18 cellular contexts compared by ENCODE assay signal in the genomic region with DNA sequence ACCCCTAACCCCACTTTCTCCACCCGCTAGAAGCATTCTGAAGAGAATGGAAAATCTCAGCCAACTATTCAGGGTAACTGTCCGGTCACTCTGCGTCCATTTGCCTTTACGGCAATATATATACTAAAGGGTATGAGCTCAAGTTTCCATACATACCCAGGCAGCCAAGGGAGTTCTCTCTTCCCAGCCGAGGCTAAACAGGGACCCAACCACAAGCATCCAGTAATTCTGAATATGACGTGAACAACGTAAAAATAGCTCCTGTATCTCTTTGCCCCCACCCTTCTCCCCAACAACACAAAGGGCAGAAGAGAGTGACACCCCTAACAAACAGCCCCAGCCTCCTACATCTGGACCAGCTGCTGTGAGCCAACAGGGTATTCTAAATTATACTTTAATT.
DNase-seq lines count a peak whose midpoint lies in the region; ATAC-seq and TF ChIP-seq lines count a peak whose summit lies in the region.
"Had no signal": no experiment of that assay in that cellular context is flagged by ENCODE, and none has a peak within 500 bp of the region (broad histone marks: within the 10 kb centered on the region; RNA-seq: fewer than 3 reads in every experiment).

No MANE protein-coding gene starts in this region.

- H3K4me1 ChIP-seq in CD4-positive, CD25-positive, alpha-beta regulatory T cell (ENCODE audit: control insufficient read depth, insufficient read depth, low read length, poor library complexity, severe bottlenecking), result peaks cover 7% of the 10 kb centered on the region

- H3K4me3 ChIP-seq in CD4-positive, CD25-positive, alpha-beta regulatory T cell (ENCODE audit: low read depth, low read length), result no peak overlapping the region
- H3K4me3 ChIP-seq: body of pancreas, colonic mucosa, MG63, thyroid gland had no signal

- H3K9me3 ChIP-seq in CD4-positive, CD25-positive, alpha-beta regulatory T cell (ENCODE audit: control insufficient read depth in 2 of 2, low read length in 2 of 2), result no peaks in the 10 kb centered on the region
- H3K9me3 ChIP-seq: body of pancreas, colonic mucosa, MG63, thyroid gland had no signal

- intact Hi-C loops in activated T-helper 2 cell treated with anti-CD3 and anti-CD28 coated beads, Interferon-gamma antibody, Interleukin-2, Interleukin-4, amounts not matched to agents 10 μg/mL and 5 μg/mL and 100 μg/mL, durations not matched to agents 14 hours and 24 hours and 36 hours (cut with micrococcal nuclease), result no loop called here

- ATAC-seq in CD4-positive, CD25-positive, alpha-beta regulatory T cell (ENCODE audit: low read depth in 2 of 2), result no peak
- no peak for ATAC-seq in natural killer cell treated with Interleukin-12 subunit alpha and Interleukin-12 subunit beta and Interleukin-15 and Interleukin-18, amount 100 ng/mL, for 72 hours
- ATAC-seq: body of pancreas; stimulated activated memory B cell treated with anti-CD40 and anti-IgM and Interleukin-4, amounts not matched to agents 10 μg/mL and 1 μg/mL and 100 μg/mL, for 72 hours had no signal

- H3K4me3 Mint-ChIP-seq in CD4-positive, CD25-positive, alpha-beta regulatory T cell, result no peak overlapping the region
- no peak overlapping the region for H3K4me3 Mint-ChIP-seq in HFFc6
- H3K4me3 Mint-ChIP-seq in brain, result peak overlapping the region in 1 of 5 experiments; percentile 4
- H3K4me3 Mint-ChIP-seq in natural killer cell treated with Interleukin-12 subunit alpha and Interleukin-12 subunit beta and Interleukin-15 and Interleukin-18, amount 100 ng/mL, for 72 hours, result no peak overlapping the region
- H3K4me3 Mint-ChIP-seq in activated T-helper 2 cell treated with anti-CD3 and anti-CD28 coated beads, Interferon-gamma antibody, Interleukin-2, Interleukin-4, amounts not matched to agents 10 μg/mL and 5 μg/mL and 100 μg/mL, durations not matched to agents 14 hours and 24 hours and 36 hours (ENCODE audit: low read depth), result no peak overlapping the region
- H3K4me3 Mint-ChIP-seq: activated naive CD4-positive, alpha-beta T cell treated with anti-CD3 and anti-CD28 coated beads, Interleukin-2, amount 50 U/mL, for 24 hours; naive B cell; stimulated activated memory B cell treated with anti-CD40 and anti-IgM and Interleukin-4, amounts not matched to agents 10 μg/mL and 1 μg/mL and 100 μg/mL, for 72 hours had no signal

- no peaks in the 10 kb centered on the region for H3K27me3 Mint-ChIP-seq in CD4-positive, CD25-positive, alpha-beta regulatory T cell
- H3K27me3 Mint-ChIP-seq in HFFc6 (ENCODE audit: insufficient read depth), result peaks cover 1% of the 10 kb centered on the region; the same call in 1 of the 2 replicates
- H3K27me3 Mint-ChIP-seq in brain, result peaks cover 2% of the 10 kb centered on the region
- no peaks in the 10 kb centered on the region for H3K27me3 Mint-ChIP-seq in natural killer cell treated with Interleukin-12 subunit alpha and Interleukin-12 subunit beta and Interleukin-15 and Interleukin-18, amount 100 ng/mL, for 72 hours
- H3K27me3 Mint-ChIP-seq in activated T-helper 2 cell treated with anti-CD3 and anti-CD28 coated beads, Interferon-gamma antibody, Interleukin-2, Interleukin-4, amounts not matched to agents 10 μg/mL and 5 μg/mL and 100 μg/mL, durations not matched to agents 14 hours and 24 hours and 36 hours (ENCODE audit: low read depth), result no peaks in the 10 kb centered on the region
- H3K27me3 Mint-ChIP-seq: activated naive CD4-positive, alpha-beta T cell treated with anti-CD3 and anti-CD28 coated beads, Interleukin-2, amount 50 U/mL, for 24 hours; naive B cell; stimulated activated memory B cell treated with anti-CD40 and anti-IgM and Interleukin-4, amounts not matched to agents 10 μg/mL and 1 μg/mL and 100 μg/mL, for 72 hours had no signal

- H3K9me3 Mint-ChIP-seq in CD4-positive, CD25-positive, alpha-beta regulatory T cell, result no peaks in the 10 kb centered on the region
- no peaks in the 10 kb centered on the region for H3K9me3 Mint-ChIP-seq in HFFc6
- H3K9me3 Mint-ChIP-seq in brain, result peaks cover 0 to 3% (median 0%) of the 10 kb centered on the region in 5 experiments
- H3K9me3 Mint-ChIP-seq in natural killer cell treated with Interleukin-12 subunit alpha and Interleukin-12 subunit beta and Interleukin-15 and Interleukin-18, amount 100 ng/mL, for 72 hours, result no peaks in the 10 kb centered on the region
- no peaks in the 10 kb centered on the region for H3K9me3 Mint-ChIP-seq in activated T-helper 2 cell treated with anti-CD3 and anti-CD28 coated beads, Interferon-gamma antibody, Interleukin-2, Interleukin-4, amounts not matched to agents 10 μg/mL and 5 μg/mL and 100 μg/mL, durations not matched to agents 14 hours and 24 hours and 36 hours
- H3K9me3 Mint-ChIP-seq: activated naive CD4-positive, alpha-beta T cell treated with anti-CD3 and anti-CD28 coated beads, Interleukin-2, amount 50 U/mL, for 24 hours; naive B cell; stimulated activated memory B cell treated with anti-CD40 and anti-IgM and Interleukin-4, amounts not matched to agents 10 μg/mL and 1 μg/mL and 100 μg/mL, for 72 hours had no signal

- H3K4me1 Mint-ChIP-seq in CD4-positive, CD25-positive, alpha-beta regulatory T cell, result peaks cover 0 to 63% (median 23%) of the 10 kb centered on the region in 4 donors
- H3K4me1 Mint-ChIP-seq in HFFc6 (ENCODE audit: low read depth) (peaks cover 50% of the 10 kb centered on the region), brain (peaks cover 96% of the 10 kb centered on the region)
- H3K4me1 Mint-ChIP-seq in natural killer cell treated with Interleukin-12 subunit alpha and Interleukin-12 subunit beta and Interleukin-15 and Interleukin-18, amount 100 ng/mL, for 72 hours (ENCODE audit: low read depth in 2 of 2), result peaks cover 43 to 57% of the 10 kb centered on the region in 2 donors
- H3K4me1 Mint-ChIP-seq in activated T-helper 2 cell treated with anti-CD3 and anti-CD28 coated beads, Interferon-gamma antibody, Interleukin-2, Interleukin-4, amounts not matched to agents 10 μg/mL and 5 μg/mL and 100 μg/mL, durations not matched to agents 14 hours and 24 hours and 36 hours (ENCODE audit: low read depth), result peaks cover 7% of the 10 kb centered on the region

- H3K36me3 Mint-ChIP-seq in CD4-positive, CD25-positive, alpha-beta regulatory T cell, result peaks cover 23% of the 10 kb centered on the region
- H3K36me3 Mint-ChIP-seq in HFFc6 (ENCODE audit: low read depth) (no peaks in the 10 kb centered on the region), brain (peaks cover 11% of the 10 kb centered on the region)
- no peaks in the 10 kb centered on the region for H3K36me3 Mint-ChIP-seq in natural killer cell treated with Interleukin-12 subunit alpha and Interleukin-12 subunit beta and Interleukin-15 and Interleukin-18, amount 100 ng/mL, for 72 hours
- peaks cover 12% of the 10 kb centered on the region for H3K36me3 Mint-ChIP-seq in activated T-helper 2 cell treated with anti-CD3 and anti-CD28 coated beads, Interferon-gamma antibody, Interleukin-2, Interleukin-4, amounts not matched to agents 10 μg/mL and 5 μg/mL and 100 μg/mL, durations not matched to agents 14 hours and 24 hours and 36 hours (ENCODE audit: low read depth)
- H3K36me3 Mint-ChIP-seq: naive B cell had no signal

- peaks cover 3% of the 10 kb centered on the region for H3K36me3 ChIP-seq in CD4-positive, CD25-positive, alpha-beta regulatory T cell (ENCODE audit: control insufficient read depth, insufficient read depth, low read length)
- H3K36me3 ChIP-seq: colonic mucosa, MG63, thyroid gland had no signal

- H3K27me3 ChIP-seq in CD4-positive, CD25-positive, alpha-beta regulatory T cell (ENCODE audit: control insufficient read depth, insufficient read depth, low read length), result no peaks in the 10 kb centered on the region
- H3K27me3 ChIP-seq: body of pancreas, colonic mucosa, MG63, thyroid gland had no signal

- no peak for TF ChIP-seq CTCF in HFFc6 (IDR thresholded peaks at IDR 0.05)
- no peak for TF ChIP-seq CTCF in brain (conservative IDR thresholded peaks at IDR 0.05)

- no peak for DNase-seq in CD4-positive, CD25-positive, alpha-beta regulatory T cell
- DNase-seq in HFFc6 (no peak), Ammon's horn (ENCODE audit: low spot score) (no peak), T-helper 9 cell (no peak)
- no peak for DNase-seq in natural killer cell treated with Interleukin-12 subunit alpha and Interleukin-12 subunit beta and Interleukin-15 and Interleukin-18, amount 100 ng/mL, for 72 hours (ENCODE audit: low spot score)
- DNase-seq in activated T-helper 2 cell treated with anti-CD3 and anti-CD28 coated beads, Interferon-gamma antibody, Interleukin-2, Interleukin-4, amounts not matched to agents 10 μg/mL and 5 μg/mL and 100 μg/mL, durations not matched to agents 14 hours and 24 hours and 36 hours (ENCODE audit: low spot score), result no peak
- DNase-seq: activated T-cell treated with anti-CD3 and anti-CD28 coated beads for 4 hours, body of pancreas, colonic mucosa, DMS79 treated with DMSO at 0.1 percent for 48 hours, MG63, naive B cell, NCI-H1436, Right ventricle myocardium superior, thyroid gland had no signal

- H3K27ac Mint-ChIP-seq in CD4-positive, CD25-positive, alpha-beta regulatory T cell, result peak overlapping the region in 2 of 3 donors; percentile 64 to 78
- H3K27ac Mint-ChIP-seq in HFFc6, result peak overlapping the region; percentile 66
- peak overlapping the region in 4 of 5 experiments; percentile 48 to 82 (median 69) for H3K27ac Mint-ChIP-seq in brain
- H3K27ac Mint-ChIP-seq in natural killer cell treated with Interleukin-12 subunit alpha and Interleukin-12 subunit beta and Interleukin-15 and Interleukin-18, amount 100 ng/mL, for 72 hours, result peak overlapping the region; percentile 16 to 80
- H3K27ac Mint-ChIP-seq in activated T-helper 2 cell treated with anti-CD3 and anti-CD28 coated beads, Interferon-gamma antibody, Interleukin-2, Interleukin-4, amounts not matched to agents 10 μg/mL and 5 μg/mL and 100 μg/mL, durations not matched to agents 14 hours and 24 hours and 36 hours, result no peak overlapping the region
- H3K27ac Mint-ChIP-seq: naive B cell; stimulated activated memory B cell treated with anti-CD40 and anti-IgM and Interleukin-4, amounts not matched to agents 10 μg/mL and 1 μg/mL and 100 μg/mL, for 72 hours had no signal

- no peak overlapping the region for H3K27ac ChIP-seq in CD4-positive, CD25-positive, alpha-beta regulatory T cell (ENCODE audit: insufficient read depth, low read length, poor library complexity, severe bottlenecking)
- H3K27ac ChIP-seq: body of pancreas, colonic mucosa, thyroid gland had no signal
